10 cellular contexts compared by ENCODE assay signal in the genomic region with DNA sequence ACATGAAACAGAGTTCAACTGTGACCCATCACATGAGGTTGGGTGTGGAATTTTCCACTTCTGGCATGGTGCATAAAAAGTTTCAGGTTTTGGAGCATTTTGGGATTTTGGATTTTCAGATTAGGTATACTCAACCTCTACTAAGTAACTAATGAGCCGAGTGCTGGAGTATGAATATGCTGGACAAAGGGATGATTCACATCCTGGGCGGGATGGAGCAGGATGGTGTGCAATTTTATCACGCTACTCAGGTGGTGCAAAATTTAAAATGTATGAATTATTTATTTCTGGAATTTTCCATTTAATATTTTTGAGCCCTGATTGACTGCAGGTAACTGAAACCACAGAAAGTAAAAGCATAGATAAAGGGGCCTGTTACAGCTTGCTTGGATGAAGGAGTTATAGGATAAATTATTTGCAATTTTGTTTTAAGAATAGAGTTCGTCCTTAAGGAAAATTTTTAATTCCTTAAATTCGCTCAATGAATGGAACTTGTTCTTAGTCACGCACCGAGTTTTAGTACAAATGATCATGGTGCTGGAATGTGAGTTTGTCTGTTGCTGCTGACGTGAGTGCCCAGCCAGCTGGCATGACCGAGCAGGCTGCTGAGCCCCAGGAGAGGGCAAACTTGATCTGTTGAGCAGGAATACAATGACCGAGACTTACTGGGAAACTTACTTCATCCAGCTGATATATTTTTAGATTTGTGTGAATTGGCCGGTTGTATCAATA.
DNase-seq lines count a peak whose midpoint lies in the region; ATAC-seq, FAIRE-seq and TF ChIP-seq lines count a peak whose summit lies in the region.
"Had no signal": no experiment of that assay in that cellular context is flagged by ENCODE, and none has a peak within 500 bp of the region (broad histone marks: within the 10 kb centered on the region; RNA-seq: fewer than 3 reads in every experiment).

No MANE protein-coding gene starts in this region.

- TF ChIP-seq CTCF in right lobe of liver (IDR thresholded peaks at IDR 0.05) (peak in 1 of 4 donors; percentile 26), thyroid gland (IDR thresholded peaks at IDR 0.05) (peak in 3 of 6 experiments; percentile 28 to 38 (median 30))

- H3K4me3 ChIP-seq in right lobe of liver, result no peak overlapping the region
- H3K4me3 ChIP-seq in thyroid gland (replicated peaks in 1 of 3), result no peak overlapping the region
- H3K4me3 ChIP-seq in small intestine (ENCODE audit: low read depth in 1 of 2, low read length in 2 of 2), result no peak overlapping the region
- H3K4me3 ChIP-seq: breast epithelium had no signal

- H3K4me1 ChIP-seq in right lobe of liver, result peaks cover 0 to 21% (median 3%) of the 10 kb centered on the region in 4 donors
- H3K4me1 ChIP-seq in thyroid gland, result peaks cover 56 to 64% of the 10 kb centered on the region in 2 donors
- H3K4me1 ChIP-seq in small intestine (ENCODE audit: control insufficient read depth in 2 of 2, insufficient read depth in 1 of 2, low read depth in 1 of 2, low read length in 1 of 2), result no peaks in the 10 kb centered on the region
- H3K4me1 ChIP-seq: breast epithelium had no signal

- intact Hi-C loops in right lobe of liver (cut with DNase I), result no loop called here
- intact Hi-C loops in thyroid gland (cut with DNase I), result no loop called here

- H3K36me3 ChIP-seq in right lobe of liver (peaks cover 0 to 25% (median 20%) of the 10 kb centered on the region in 4 donors), thyroid gland (peaks cover 6 to 19% of the 10 kb centered on the region in 2 donors), small intestine (ENCODE audit: control insufficient read depth in 2 of 2, insufficient read depth in 2 of 2, low read length in 2 of 2) (peaks cover 5 to 9% of the 10 kb centered on the region in 2 donors)

- no peak for FAIRE-seq in small intestine (lab: Jason Lieb, UNC)

- H3K27me3 ChIP-seq in right lobe of liver, result no peaks in the 10 kb centered on the region
- no peaks in the 10 kb centered on the region for H3K27me3 ChIP-seq in thyroid gland
- no peaks in the 10 kb centered on the region for H3K27me3 ChIP-seq in small intestine (ENCODE audit: control insufficient read depth in 2 of 2, insufficient read depth in 2 of 2, low read length in 2 of 2)
- H3K27me3 ChIP-seq: breast epithelium had no signal

- H3K27ac ChIP-seq in right lobe of liver, result peak overlapping the region; percentile 13 to 76 (median 71)
- peak overlapping the region; percentile 87 to 94 (median 92) for H3K27ac ChIP-seq in thyroid gland
- H3K27ac ChIP-seq in small intestine (ENCODE audit: low read depth in 1 of 2, low read length in 1 of 2), result no peak overlapping the region
- H3K27ac ChIP-seq: breast epithelium had no signal

- no peaks in the 10 kb centered on the region for H3K9me3 ChIP-seq in right lobe of liver
- no peaks in the 10 kb centered on the region for H3K9me3 ChIP-seq in thyroid gland
- no peaks in the 10 kb centered on the region for H3K9me3 ChIP-seq in small intestine (ENCODE audit: control insufficient read depth, low read depth)
- H3K9me3 ChIP-seq: breast epithelium had no signal

- peak; percentile 94 for DNase-seq in LHCN-M2 (ENCODE audit: low read depth)
- peak; percentile 28 for DNase-seq in dermis blood vessel endothelial cell
- DNase-seq in right lobe of liver, result peak; percentile 72 to 89 (median 84)
- peak; percentile 92 to 93 for DNase-seq in thyroid gland
- DNase-seq in SW480 (ENCODE audit: low spot score), result no peak
- no peak for DNase-seq in small intestine
- no peak for DNase-seq in HuH-7 (ENCODE audit: low spot score)
- DNase-seq: activated CD8-positive, alpha-beta T cell treated with anti-CD3 and anti-CD28 coated beads, Interleukin-2, amount 10 ng/mL, durations not matched to agents 7 days and 5 days; NCI-H510A had no signal

- TF ChIP-seq POLR2A in right lobe of liver (IDR thresholded peaks at IDR 0.05) (peak; percentile 32), thyroid gland (IDR thresholded peaks at IDR 0.05) (peak in 1 of 2 donors; percentile 49)

- 54% methylated on average over 11 of the region's 11 CpGs for WGBS in right lobe of liver (ENCODE audit: insufficient coverage, low coverage, low lambda C conversion rate, missing lambda C conversion rate)
- 48 to 49% methylated on average over 11 of the region's 11 CpGs for WGBS in thyroid gland, 2 donors
- WGBS in small intestine, 3 donors, result 90 to 94% (median 93%) methylated on average over 11 of the region's 11 CpGs

- peak; percentile 67 to 79 (median 72) for ATAC-seq in right lobe of liver
- ATAC-seq: activated CD8-positive, alpha-beta T cell treated with anti-CD3 and anti-CD28 coated beads, Interleukin-2, amount 10 ng/mL, durations not matched to agents 7 days and 5 days had no signal

Comparison
In these comparisons a context has a peak if more than half of its experiments do, and no peak if none do; other contexts are left out.
1. DNase-seq: peak in LHCN-M2 (single experiment), dermis blood vessel endothelial cell (single experiment), right lobe of liver (3 of 3) and thyroid gland (2 of 2); none in SW480 (single experiment), small intestine (single experiment) and HuH-7 (single experiment).
2. H3K27ac ChIP-seq: peak in right lobe of liver (3 of 3) and thyroid gland (3 of 3); none in small intestine (0 of 2).